ENCODE assay signal across 19 cellular contexts in the genomic region with DNA sequence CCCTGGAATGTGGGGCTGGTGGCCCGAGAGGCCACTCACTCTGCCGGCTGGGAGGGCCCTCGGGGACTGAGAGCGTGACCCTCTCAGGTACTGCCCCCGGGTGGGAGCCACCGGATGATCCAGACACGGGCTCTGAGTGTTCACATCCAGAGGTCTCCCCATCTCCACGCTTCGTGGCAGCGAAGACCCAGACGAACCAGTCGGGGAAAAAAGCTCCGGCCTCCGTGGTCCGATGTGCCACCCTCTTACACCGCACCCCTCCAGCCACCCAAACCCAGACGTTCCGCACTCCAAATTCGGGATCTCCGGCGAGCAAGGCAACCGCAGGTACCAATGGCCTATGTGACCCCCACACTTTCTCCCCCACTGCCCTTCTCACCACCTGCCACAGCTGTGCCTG. TPM values are rescaled to one million over a fixed set of nuclear protein-coding genes. Genes with fewer than 3 reads are reported as not detected.
"Had no signal": no experiment of that assay in that cellular context is flagged by ENCODE, and none has a peak within 500 bp of the region (broad histone marks: within the 10 kb centered on the region; RNA-seq: fewer than 3 reads in every experiment).

No MANE protein-coding gene starts in this region.

- H3K9ac ChIP-seq: SK-N-SH had no signal

- H3K27me3 ChIP-seq: brain microvascular endothelial cell, heart left ventricle, tibial nerve had no signal

- ATAC-seq: activated CD4-positive, alpha-beta T cell treated with anti-CD3 and anti-CD28 coated beads for 36 hours; heart left ventricle; right cardiac atrium; stimulated activated effector memory CD8-positive, alpha-beta T cell treated with anti-CD3 and anti-CD28 coated beads, Interleukin-12 subunit alpha, Interleukin-12 subunit beta, amount 100 ng/mL, for 72 hours had no signal

- H3K4me2 ChIP-seq: SK-N-SH, smooth muscle cell had no signal

- H3K4me3 ChIP-seq: heart left ventricle, smooth muscle cell, tibial nerve had no signal

- H3K27ac ChIP-seq: brain microvascular endothelial cell, heart left ventricle, tibial nerve, WERI-Rb-1 had no signal

- H3K36me3 ChIP-seq: WERI-Rb-1 had no signal

- DNase-seq: activated CD4-positive, alpha-beta T cell treated with anti-CD3 and anti-CD28 coated beads for 36 hours; activated gamma-delta T cell; activated T-cell treated with anti-CD3 and anti-CD28 coated beads, Interleukin-2, amount 50 U/mL, for 24 hours; amygdala; brain microvascular endothelial cell; foreskin melanocyte; mesenchymal stem cell; right cardiac atrium; SK-N-SH; T-helper 1 cell; WERI-Rb-1 had no signal

- H3K27me3 Mint-ChIP-seq: activated CD4-positive, alpha-beta T cell treated with anti-CD3 and anti-CD28 coated beads for 36 hours; activated naive CD8-positive, alpha-beta T cell; activated T-cell treated with anti-CD3 and anti-CD28 coated beads, Interleukin-2, amount 50 U/mL, for 24 hours had no signal

- H3K4me3 Mint-ChIP-seq: activated CD4-positive, alpha-beta T cell treated with anti-CD3 and anti-CD28 coated beads for 36 hours; activated naive CD8-positive, alpha-beta T cell; activated T-cell treated with anti-CD3 and anti-CD28 coated beads, Interleukin-2, amount 50 U/mL, for 24 hours; stimulated activated effector memory CD8-positive, alpha-beta T cell treated with anti-CD3 and anti-CD28 coated beads, Interleukin-12 subunit alpha, Interleukin-12 subunit beta, amount 100 ng/mL, for 72 hours had no signal

- H3K4me1 Mint-ChIP-seq: activated CD4-positive, alpha-beta T cell treated with anti-CD3 and anti-CD28 coated beads for 36 hours; stimulated activated effector memory CD8-positive, alpha-beta T cell treated with anti-CD3 and anti-CD28 coated beads, Interleukin-12 subunit alpha, Interleukin-12 subunit beta, amount 100 ng/mL, for 72 hours had no signal

- H3K36me3 Mint-ChIP-seq: stimulated activated effector memory CD8-positive, alpha-beta T cell treated with anti-CD3 and anti-CD28 coated beads, Interleukin-12 subunit alpha, Interleukin-12 subunit beta, amount 100 ng/mL, for 72 hours had no signal

- H3K27ac Mint-ChIP-seq: activated CD4-positive, alpha-beta T cell treated with anti-CD3 and anti-CD28 coated beads for 36 hours; activated naive CD8-positive, alpha-beta T cell; activated T-cell treated with anti-CD3 and anti-CD28 coated beads, Interleukin-2, amount 50 U/mL, for 24 hours; stimulated activated effector memory CD8-positive, alpha-beta T cell treated with anti-CD3 and anti-CD28 coated beads, Interleukin-12 subunit alpha, Interleukin-12 subunit beta, amount 100 ng/mL, for 72 hours had no signal

RNA-seq across cellular contexts. Expression of gene AMBP, which starts 49.5 kb away (rescaled TPM):
- total RNA-seq: activated CD4-positive, alpha-beta T cell treated with anti-CD3 and anti-CD28 coated beads for 36 hours; activated CD8-positive, alpha-beta memory T cell treated with anti-CD3 and anti-CD28 coated beads for 36 hours; cerebellum; smooth muscle cell; subcutaneous adipose tissue; tibial nerve had no signal
